ENCODE assay signal across 14 cellular contexts in genomic region chr5:76692274-76692540, GRCh38. TPM values are rescaled to one million over a fixed set of nuclear protein-coding genes. Genes with fewer than 3 reads are reported as not detected.
DNase-seq lines count a peak whose midpoint lies in the region; ATAC-seq and TF ChIP-seq lines count a peak whose summit lies in the region.
"Had no signal": no experiment of that assay in that cellular context is flagged by ENCODE, and none has a peak within 500 bp of the region (broad histone marks: within the 10 kb centered on the region; RNA-seq: fewer than 3 reads in every experiment).

No MANE protein-coding gene starts in this region.

- no peak overlapping the region for H3K9ac ChIP-seq in Karpas-422 (ENCODE audit: low read length)

- intact Hi-C loops in right lobe of liver (cut with DNase I) (no loop called here), spleen (cut with DNase I; ENCODE audit: low total_unique reads) (no loop called here), A673 (cut with micrococcal nuclease; ENCODE audit: unreplicated experiment) (no loop called here)

- H3K79me2 ChIP-seq in Karpas-422 (ENCODE audit: low read length) = no peaks in the 10 kb centered on the region

- no peak overlapping the region for H2AFZ ChIP-seq in Karpas-422 (ENCODE audit: low read length)

- POLR2A ChIA-PET in A673 (lab: Charles Lee; ENCODE audit: low non-redundant PET) = interaction anchor here (0.7 kb wide), 1 partner anchor 91 kb away, joined by 4 read pairs; no protein-coding TSS in a partner anchor

- no peaks in the 10 kb centered on the region for H3K9me3 ChIP-seq in right lobe of liver
- no peaks in the 10 kb centered on the region for H3K9me3 ChIP-seq in spleen
- no peaks in the 10 kb centered on the region for H3K9me3 ChIP-seq in Karpas-422 (ENCODE audit: low read length)
- H3K9me3 ChIP-seq in A673 (ENCODE audit: low read depth, low read length, poor library complexity, severe bottlenecking) = no peaks in the 10 kb centered on the region
- H3K9me3 ChIP-seq: body of pancreas had no signal

- H3K4me3 ChIP-seq in right lobe of liver (no peak overlapping the region), spleen (no peak overlapping the region), Karpas-422 (ENCODE audit: low read length) (no peak overlapping the region), A673 (ENCODE audit: low read depth, low read length, poor library complexity, severe bottlenecking) (no peak overlapping the region)
- H3K4me3 ChIP-seq: body of pancreas, GM12878 had no signal

- no peak for TF ChIP-seq CTCF in right lobe of liver (IDR thresholded peaks at IDR 0.05)
- TF ChIP-seq CTCF in spleen (IDR thresholded peaks at IDR 0.05 in 8 of 11, conservative IDR thresholded peaks at IDR 0.05 in 3 of 11) = no peak
- no peak for TF ChIP-seq CTCF in A673 (conservative IDR thresholded peaks at IDR 0.05; ENCODE audit: low read depth, low read length)

- no peaks in the 10 kb centered on the region for H3K9me2 ChIP-seq in Karpas-422 (replicated peaks; ENCODE audit: insufficient read depth, low read length)

- H3K4me1 ChIP-seq in right lobe of liver = no peaks in the 10 kb centered on the region
- H3K4me1 ChIP-seq in spleen = peaks cover 0 to 42% (median 14%) of the 10 kb centered on the region in 6 donors
- no peaks in the 10 kb centered on the region for H3K4me1 ChIP-seq in Karpas-422 (ENCODE audit: low read length)
- H3K4me1 ChIP-seq in A673 (ENCODE audit: insufficient read depth, low read length, poor library complexity, severe bottlenecking) = peaks cover 76% of the 10 kb centered on the region
- H3K4me1 ChIP-seq: body of pancreas had no signal

- no peaks in the 10 kb centered on the region for H3K9me3 Mint-ChIP-seq in activated naive CD8-positive, alpha-beta T cell treated with anti-CD3 and anti-CD28 coated beads for 36 hours
- H3K9me3 Mint-ChIP-seq in activated naive CD8-positive, alpha-beta T cell treated with anti-CD3 and anti-CD28 coated beads, Interleukin-2, amount 50 U/mL, for 24 hours = no peaks in the 10 kb centered on the region
- H3K9me3 Mint-ChIP-seq in activated T-helper 17 cell treated with anti-CD3 and anti-CD28 coated beads, Interleukin-2, amount 50 U/mL, for 72 hours = no peaks in the 10 kb centered on the region

- peaks cover 0 to 36% (median 16%) of the 10 kb centered on the region in 4 donors for H3K36me3 ChIP-seq in right lobe of liver
- peaks cover 0 to 90% (median 11%) of the 10 kb centered on the region in 6 donors for H3K36me3 ChIP-seq in spleen
- H3K36me3 ChIP-seq in Karpas-422 (ENCODE audit: insufficient read depth, low read length) = no peaks in the 10 kb centered on the region
- no peaks in the 10 kb centered on the region for H3K36me3 ChIP-seq in A673 (ENCODE audit: insufficient read depth, low read length, poor library complexity, severe bottlenecking)

- 93% methylated on average over 5 of the region's 6 CpGs for WGBS in right lobe of liver (ENCODE audit: insufficient coverage, low coverage, low lambda C conversion rate, missing lambda C conversion rate)
- 91 to 99% (median 93%) methylated on average over 6 of the region's 6 CpGs for WGBS in spleen, 5 donors

- TF ChIP-seq POLR2A in right lobe of liver (IDR thresholded peaks at IDR 0.05) (no peak), spleen (IDR thresholded peaks at IDR 0.05) (no peak)

- no peak for ATAC-seq in activated naive CD8-positive, alpha-beta T cell treated with anti-CD3 and anti-CD28 coated beads, Interleukin-2, amount 50 U/mL, for 24 hours
- no peak for ATAC-seq in activated T-helper 17 cell treated with anti-CD3 and anti-CD28 coated beads, Interleukin-2, amount 50 U/mL, for 72 hours (replicated peaks)
- ATAC-seq in right lobe of liver (no peak), HG02885 (IDR thresholded peaks at IDR 0.05; ENCODE audit: poor library complexity, unreplicated experiment) (no peak)
- ATAC-seq: body of pancreas, Panc1 had no signal

- no peak overlapping the region for H3K4me2 ChIP-seq in Karpas-422 (ENCODE audit: low read depth, low read length, poor library complexity, severe bottlenecking)

- CTCF ChIA-PET in A673 (lab: Charles Lee) = no interaction called here

- H3K27me3 Mint-ChIP-seq in activated naive CD8-positive, alpha-beta T cell treated with anti-CD3 and anti-CD28 coated beads for 36 hours = no peaks in the 10 kb centered on the region
- H3K27me3 Mint-ChIP-seq in activated naive CD8-positive, alpha-beta T cell treated with anti-CD3 and anti-CD28 coated beads, Interleukin-2, amount 50 U/mL, for 24 hours = no peaks in the 10 kb centered on the region
- H3K27me3 Mint-ChIP-seq in activated T-helper 17 cell treated with anti-CD3 and anti-CD28 coated beads, Interleukin-2, amount 50 U/mL, for 72 hours = no peaks in the 10 kb centered on the region
- H3K27me3 Mint-ChIP-seq: progenitor cell of endocrine pancreas had no signal

- H3K27ac ChIP-seq in right lobe of liver = peak overlapping the region in 2 of 3 donors; percentile 21 to 60
- H3K27ac ChIP-seq in spleen = peak overlapping the region; percentile 38 to 73 (median 61)
- no peak overlapping the region for H3K27ac ChIP-seq in Karpas-422 (ENCODE audit: low read length)
- H3K27ac ChIP-seq in A673 (ENCODE audit: low read depth, low read length, poor library complexity, severe bottlenecking) = no peak overlapping the region

- H3K27ac Mint-ChIP-seq in activated naive CD8-positive, alpha-beta T cell treated with anti-CD3 and anti-CD28 coated beads for 36 hours = peak overlapping the region; percentile 69
- no peak overlapping the region for H3K27ac Mint-ChIP-seq in activated naive CD8-positive, alpha-beta T cell treated with anti-CD3 and anti-CD28 coated beads, Interleukin-2, amount 50 U/mL, for 24 hours
- peak overlapping the region; percentile 80 for H3K27ac Mint-ChIP-seq in activated T-helper 17 cell treated with anti-CD3 and anti-CD28 coated beads, Interleukin-2, amount 50 U/mL, for 72 hours
- H3K27ac Mint-ChIP-seq: progenitor cell of endocrine pancreas had no signal

- BruUV-seq in A673 (replicated peaks; lab: Mats Ljungman, UMichigan) = no TSS peak

- H3K36me3 Mint-ChIP-seq in activated naive CD8-positive, alpha-beta T cell treated with anti-CD3 and anti-CD28 coated beads for 36 hours = peaks cover 7% of the 10 kb centered on the region
- peaks cover 11% of the 10 kb centered on the region for H3K36me3 Mint-ChIP-seq in activated naive CD8-positive, alpha-beta T cell treated with anti-CD3 and anti-CD28 coated beads, Interleukin-2, amount 50 U/mL, for 24 hours (ENCODE audit: low read depth)
- H3K36me3 Mint-ChIP-seq in activated T-helper 17 cell treated with anti-CD3 and anti-CD28 coated beads, Interleukin-2, amount 50 U/mL, for 72 hours (ENCODE audit: low read depth) = peaks cover 88% of the 10 kb centered on the region

- H3K4me3 Mint-ChIP-seq in activated naive CD8-positive, alpha-beta T cell treated with anti-CD3 and anti-CD28 coated beads for 36 hours = no peak overlapping the region
- H3K4me3 Mint-ChIP-seq in activated naive CD8-positive, alpha-beta T cell treated with anti-CD3 and anti-CD28 coated beads, Interleukin-2, amount 50 U/mL, for 24 hours = no peak overlapping the region
- H3K4me3 Mint-ChIP-seq in activated T-helper 17 cell treated with anti-CD3 and anti-CD28 coated beads, Interleukin-2, amount 50 U/mL, for 72 hours = peak overlapping the region; percentile 45

- H3K27me3 ChIP-seq in right lobe of liver (no peaks in the 10 kb centered on the region), spleen (replicated peaks in 1 of 7) (no peaks in the 10 kb centered on the region), Karpas-422 (ENCODE audit: low read length) (no peaks in the 10 kb centered on the region), A673 (replicated peaks; ENCODE audit: insufficient read depth, low read depth, low read length, poor library complexity) (no peaks in the 10 kb centered on the region)
- H3K27me3 ChIP-seq: body of pancreas had no signal

- DNase-seq in activated naive CD8-positive, alpha-beta T cell treated with anti-CD3 and anti-CD28 coated beads for 36 hours = no peak
- no peak for DNase-seq in activated naive CD8-positive, alpha-beta T cell treated with anti-CD3 and anti-CD28 coated beads, Interleukin-2, amount 50 U/mL, for 24 hours
- DNase-seq in right lobe of liver (no peak), spleen (no peak), Karpas-422 (no peak), A673 (ENCODE audit: low spot score) (no peak)
- DNase-seq: body of pancreas, NCI-H1092, NCI-H69 had no signal

- no peaks in the 10 kb centered on the region for H4K20me1 ChIP-seq in Karpas-422 (ENCODE audit: insufficient read depth, low read depth, low read length)

- peaks cover 11% of the 10 kb centered on the region for H3K4me1 Mint-ChIP-seq in activated naive CD8-positive, alpha-beta T cell treated with anti-CD3 and anti-CD28 coated beads for 36 hours
- peaks cover 14% of the 10 kb centered on the region for H3K4me1 Mint-ChIP-seq in activated naive CD8-positive, alpha-beta T cell treated with anti-CD3 and anti-CD28 coated beads, Interleukin-2, amount 50 U/mL, for 24 hours
- H3K4me1 Mint-ChIP-seq in activated T-helper 17 cell treated with anti-CD3 and anti-CD28 coated beads, Interleukin-2, amount 50 U/mL, for 72 hours = peaks cover 15% of the 10 kb centered on the region

RNA-seq across cellular contexts. Expression of gene F2R, which starts 23.7 kb away (rescaled TPM):
- total RNA-seq in activated naive CD8-positive, alpha-beta T cell treated with anti-CD3 and anti-CD28 coated beads for 36 hours = 1 to 10 TPM; 2.2 to 2.8 TPM
- 10 to 100 TPM in 1 of 2 donors, 1 to 10 TPM in 1; 9.4 to 33.4 TPM for total RNA-seq in activated T-helper 17 cell treated with anti-CD3 and anti-CD28 coated beads, Interleukin-2, amount 50 U/mL, for 72 hours
- 10 to 100 TPM in 5 of 6 experiments, 1 to 10 TPM in 1; 3.5 to 18.4 (median 11.4) TPM for total RNA-seq in right lobe of liver
- 100 to 1,000 TPM in 4 of 7 donors, 10 to 100 TPM in 3; 57.3 to 128 (median 111) TPM for total RNA-seq in spleen
- polyA plus RNA-seq in spleen = 1 to 10 TPM; 4.7 to 9.0 (median 7.0) TPM
- not detected in 2 replicates for total RNA-seq in Karpas-422 (2014; rRNA removed; shearing (Covaris generic); ENCODE audit: low replicate concordance)
- 83.3 and 92.1 TPM in 2 replicates for total RNA-seq in A673 (2021)

Comparison
In these comparisons a context has a peak if more than half of its experiments do, and no peak if none do; other contexts are left out.
1. H3K27ac ChIP-seq: peak in right lobe of liver (2 of 3) and spleen (8 of 8); none in Karpas-422 (single experiment) and A673 (single experiment).